Comparison of ENCODE assay signal across 2 cellular contexts in the genomic region with DNA sequence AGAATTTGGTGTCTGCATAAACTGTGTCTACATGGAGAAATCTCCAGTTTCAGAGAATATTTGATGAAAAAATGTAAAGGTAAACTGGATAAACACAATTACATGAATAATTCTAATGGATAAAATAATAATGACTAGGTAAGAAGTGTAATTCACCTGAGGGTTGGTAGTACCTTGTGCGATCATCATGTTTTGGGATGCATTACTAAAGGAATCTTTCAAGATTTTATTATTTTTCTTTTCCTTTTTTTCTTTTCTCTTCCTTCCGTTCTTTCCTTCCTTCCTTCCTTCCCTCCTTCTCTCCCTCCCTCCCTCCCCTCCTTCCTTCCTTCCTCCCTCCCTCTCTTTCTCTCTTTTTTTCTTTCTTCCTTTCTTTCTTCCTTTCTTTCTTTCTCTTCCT.
A peak's percentile ranks its signal among the peaks of the same experiment; 100 is the strongest.
TF ChIP-seq lines count a peak whose summit lies in the region.

No MANE protein-coding gene starts in this region.

TF ChIP-seq in HepG2, 621 proteins besides CTCF, POLR2A, EP300 and RAD21:
- TF ChIP-seq ZNF776 (CRISPR knock-in tag; IDR thresholded peaks at IDR 0.05) (no peak), HNRNPK (IDR thresholded peaks at IDR 0.05; ENCODE audit: low read depth, low read length, poor library complexity, severe bottlenecking) (peak; percentile 72), ZFP62 (CRISPR knock-in tag; IDR thresholded peaks at IDR 0.05) (no peak), ZNF451 (CRISPR knock-in tag; IDR thresholded peaks at IDR 0.05) (no peak), ATAD3A (CRISPR knock-in tag; IDR thresholded peaks at IDR 0.05) (no peak)
TF ChIP-seq in HepG2: peak in this region for 1.

TF ChIP-seq in K562, 482 proteins besides CTCF, POLR2A, EP300 and RAD21:
- TF ChIP-seq PCBP2 (IDR thresholded peaks at IDR 0.05; ENCODE audit: low read depth, low read length, poor library complexity, severe bottlenecking): peak; percentile 82
- TF ChIP-seq MCM5 (IDR thresholded peaks at IDR 0.05; ENCODE audit: low read depth): no peak
